In the genomic region with DNA sequence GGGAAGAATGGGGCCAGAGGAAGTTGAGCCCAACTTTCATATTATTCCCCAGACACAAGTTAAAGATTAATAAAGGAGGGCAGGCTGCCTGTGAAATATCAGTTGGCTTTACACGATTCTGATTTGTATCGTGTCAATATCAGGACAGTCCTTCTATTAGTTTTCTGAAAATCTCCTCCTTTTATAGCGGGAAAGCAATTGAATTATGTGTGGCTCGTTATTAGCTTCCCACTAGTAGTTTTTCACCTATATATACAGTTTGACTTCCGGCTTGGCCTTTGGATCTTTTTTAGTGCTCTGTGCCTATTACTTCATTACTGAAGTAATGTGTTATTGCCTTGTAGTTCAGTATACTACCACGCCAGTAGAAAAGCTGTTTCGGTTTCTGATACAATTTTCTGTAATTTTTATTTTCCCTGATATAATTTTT, we compare ENCODE assay signal across 8 cellular contexts. TPM values are rescaled to one million over a fixed set of nuclear protein-coding genes. Genes with fewer than 3 reads are reported as not detected.
DNase-seq lines count a peak whose midpoint lies in the region; ATAC-seq, FAIRE-seq and TF ChIP-seq lines count a peak whose summit lies in the region.

No MANE protein-coding gene starts in this region.

- no peak for FAIRE-seq in GM12892 (lab: Jason Lieb, UNC)

- peak overlapping the region; percentile 94 for H3K4me3 ChIP-seq in BJ (ENCODE audit: low read depth, low read length)
- H3K4me3 ChIP-seq in duodenal mucosa (ENCODE audit: low read depth in 1 of 2, low read length in 2 of 2), result peak overlapping the region; percentile 78 to 87

- TF ChIP-seq POLR2A in GM12892 (IDR thresholded peaks at IDR 0.05; ENCODE audit: low read depth, low read length), result no peak

- TF ChIP-seq CTCF in BJ (IDR thresholded peaks at IDR 0.05; ENCODE audit: insufficient read depth, low read depth, low read length), result no peak

- H3K27me3 Mint-ChIP-seq in natural killer cell treated with Interleukin-12 subunit alpha and Interleukin-12 subunit beta and Interleukin-15 and Interleukin-18, amount 100 ng/mL, for 72 hours, result peaks cover 6 to 8% of the 10 kb centered on the region in 2 donors

- CTCF ChIA-PET in BJ (lab: Yijun Ruan, JAX), result interaction anchor here (0.5 kb wide), 1 partner anchor 28 kb away, joined by 3 read pairs; no protein-coding TSS in a partner anchor

- H3K36me3 ChIP-seq in BJ (ENCODE audit: control insufficient read depth, insufficient read depth, low read length) (no peaks in the 10 kb centered on the region; the same call in 1 of the 2 replicates), duodenal mucosa (ENCODE audit: control insufficient read depth in 1 of 2, insufficient read depth in 2 of 2, low read length in 2 of 2) (peaks cover 4 to 5% of the 10 kb centered on the region in 2 donors)

- DNase-seq in BJ (ENCODE audit: low read depth) (no peak), LoVo (ENCODE audit: low spot score) (peak; percentile 48), GM12892 (ENCODE audit: insufficient read length) (no peak)
- no peak for DNase-seq in natural killer cell treated with Interleukin-12 subunit alpha and Interleukin-12 subunit beta and Interleukin-15 and Interleukin-18, amount 100 ng/mL, for 72 hours (ENCODE audit: low spot score)

- peaks cover 12 to 26% of the 10 kb centered on the region in 2 donors for H3K4me1 ChIP-seq in duodenal mucosa (ENCODE audit: control insufficient read depth in 1 of 2, insufficient read depth in 2 of 2, low read length in 2 of 2)

- H3K9me3 Mint-ChIP-seq in natural killer cell treated with Interleukin-12 subunit alpha and Interleukin-12 subunit beta and Interleukin-15 and Interleukin-18, amount 100 ng/mL, for 72 hours, result no peaks in the 10 kb centered on the region

- H3K9ac ChIP-seq in duodenal mucosa (ENCODE audit: low read depth in 1 of 2, low read length in 2 of 2), result peak overlapping the region; percentile 74 to 95

- no peaks in the 10 kb centered on the region for H3K27me3 ChIP-seq in BJ (ENCODE audit: control insufficient read depth, insufficient read depth, low read length)
- H3K27me3 ChIP-seq in duodenal mucosa (ENCODE audit: control insufficient read depth in 1 of 2, insufficient read depth in 2 of 2, low read length in 2 of 2), result no peaks in the 10 kb centered on the region

- peak overlapping the region; percentile 86 for H3K4me3 Mint-ChIP-seq in natural killer cell treated with Interleukin-12 subunit alpha and Interleukin-12 subunit beta and Interleukin-15 and Interleukin-18, amount 100 ng/mL, for 72 hours

- H3K27ac ChIP-seq in duodenal mucosa (ENCODE audit: low read depth, low read length), result peak overlapping the region; percentile 95

- no peak for ATAC-seq in natural killer cell treated with Interleukin-12 subunit alpha and Interleukin-12 subunit beta and Interleukin-15 and Interleukin-18, amount 100 ng/mL, for 72 hours
- ATAC-seq in HG02610 (IDR thresholded peaks at IDR 0.05; ENCODE audit: unreplicated experiment), result no peak
- ATAC-seq in GM18861 (IDR thresholded peaks at IDR 0.05; ENCODE audit: unreplicated experiment), result no peak
- no peak for ATAC-seq in GM18870 (IDR thresholded peaks at IDR 0.05; ENCODE audit: unreplicated experiment)

- H3K27ac Mint-ChIP-seq in natural killer cell treated with Interleukin-12 subunit alpha and Interleukin-12 subunit beta and Interleukin-15 and Interleukin-18, amount 100 ng/mL, for 72 hours, result no peak overlapping the region

- H3K36me3 Mint-ChIP-seq in natural killer cell treated with Interleukin-12 subunit alpha and Interleukin-12 subunit beta and Interleukin-15 and Interleukin-18, amount 100 ng/mL, for 72 hours, result no peaks in the 10 kb centered on the region

- H3K4me1 Mint-ChIP-seq in natural killer cell treated with Interleukin-12 subunit alpha and Interleukin-12 subunit beta and Interleukin-15 and Interleukin-18, amount 100 ng/mL, for 72 hours (ENCODE audit: low read depth in 2 of 2), result peaks cover 16 to 22% of the 10 kb centered on the region in 2 donors

- no peaks in the 10 kb centered on the region for H3K9me3 ChIP-seq in duodenal mucosa (ENCODE audit: control insufficient read depth in 1 of 2, low read length in 2 of 2)

- POLR2A ChIA-PET in BJ (lab: Charles Lee), result no interaction called here

RNA-seq across cellular contexts. Expression of a gene that starts 1.8 kb away (rescaled TPM):
- polyA plus RNA-seq in BJ (2011; rRNA removed), result 207 and 353 TPM in 2 replicates
- 263 and 278 TPM in 2 replicates for polyA minus RNA-seq in BJ (2011; rRNA and poly(A)+ RNA removed)
- total RNA-seq in natural killer cell treated with Interleukin-12 subunit alpha and Interleukin-12 subunit beta and Interleukin-15 and Interleukin-18, amount 100 ng/mL, for 72 hours, result 10 to 100 TPM; 26.2 to 30.2 TPM
- 18.1 TPM for polyA plus RNA-seq in GM12892 (2012; ENCODE audit: missing spikeins)
